Comparison of ENCODE assay signal across 8 cellular contexts in the genomic region with DNA sequence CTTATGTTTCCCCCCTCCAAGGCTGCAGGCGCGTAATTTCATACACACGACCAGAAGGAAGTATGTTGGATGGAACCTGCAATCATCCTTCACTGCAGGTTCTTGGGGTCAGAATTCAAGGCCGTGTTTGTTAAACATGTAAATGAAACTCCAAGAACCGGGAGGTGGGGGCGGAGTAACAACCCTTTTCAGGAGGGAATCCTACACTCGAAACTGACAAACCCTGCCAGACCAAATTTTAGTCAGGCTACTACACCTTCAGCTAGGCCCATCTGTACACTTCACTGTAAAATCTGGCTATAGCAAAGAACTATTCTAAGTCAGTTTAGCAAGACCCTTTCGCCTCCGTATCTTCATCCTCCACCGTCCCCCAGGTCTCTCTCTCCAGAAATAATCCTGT. TPM values are rescaled to one million over a fixed set of nuclear protein-coding genes. Genes with fewer than 3 reads are reported as not detected.
DNase-seq lines count a peak whose midpoint lies in the region; ATAC-seq and TF ChIP-seq lines count a peak whose summit lies in the region.

No MANE protein-coding gene starts in this region.

- H3K4me1 ChIP-seq in OCI-LY1 (ENCODE audit: insufficient read depth, low read length, severe bottlenecking) (peaks cover 16% of the 10 kb centered on the region), esophagus squamous epithelium (peaks cover 9 to 18% (median 11%) of the 10 kb centered on the region in 3 donors), prostate gland (replicated peaks) (peaks cover 6% of the 10 kb centered on the region)

- H2AFZ ChIP-seq in OCI-LY1 (ENCODE audit: low read length), result no peak overlapping the region

- intact Hi-C loops in esophagus squamous epithelium (cut with DNase I) (no loop called here), prostate gland (cut with DNase I) (no loop called here)

- peaks cover 41% of the 10 kb centered on the region for H3K36me3 ChIP-seq in OCI-LY1 (ENCODE audit: insufficient read depth, low read length)
- H3K36me3 ChIP-seq in esophagus squamous epithelium, result peaks cover 0 to 14% (median 0%) of the 10 kb centered on the region in 3 donors
- no peaks in the 10 kb centered on the region for H3K36me3 ChIP-seq in prostate gland

- H3K9me2 ChIP-seq in OCI-LY1 (ENCODE audit: low read depth, low read length), result no peaks in the 10 kb centered on the region

- TF ChIP-seq CTCF in OCI-LY1 (IDR thresholded peaks at IDR 0.05; ENCODE audit: low read length) (no peak), esophagus squamous epithelium (IDR thresholded peaks at IDR 0.05) (no peak), prostate gland (IDR thresholded peaks at IDR 0.05) (no peak)

- H3K9me3 ChIP-seq in OCI-LY1 (ENCODE audit: low read length), result peaks cover 8% of the 10 kb centered on the region; the same call in 1 of the 2 replicates
- H3K9me3 ChIP-seq in esophagus squamous epithelium, result no peaks in the 10 kb centered on the region
- H3K9me3 ChIP-seq in prostate gland, result no peaks in the 10 kb centered on the region

- peak overlapping the region; percentile 90 for H3K4me2 ChIP-seq in OCI-LY1 (ENCODE audit: low read length)

- H3K4me3 ChIP-seq in OCI-LY1 (ENCODE audit: low read depth, low read length, poor library complexity, severe bottlenecking) (peak overlapping the region; percentile 71), esophagus squamous epithelium (peak overlapping the region in 3 of 4 donors; percentile 85 to 99 (median 94)), prostate gland (peak overlapping the region; percentile 71 to 82)

- H3K27me3 ChIP-seq in OCI-LY1 (ENCODE audit: insufficient read depth, low read length) (no peaks in the 10 kb centered on the region), esophagus squamous epithelium (no peaks in the 10 kb centered on the region), prostate gland (replicated peaks; ENCODE audit: insufficient read depth) (no peaks in the 10 kb centered on the region)

- DNase-seq in G401 (ENCODE audit: low spot score), result peak; percentile 27
- DNase-seq in esophagus squamous epithelium (lab: John Stamatoyannopoulos, UW), result no peak
- DNase-seq in prostate gland (ENCODE audit: low spot score), result no peak
- no peak for DNase-seq in iPS-NIHi11 (ENCODE audit: low spot score)
- DNase-seq in NCI-H1436 (lab: John Stamatoyannopoulos, UW), result no peak
- DNase-seq in NOMO-1 treated with dmso at 0.1 percent for 144 hours (lab: John Stamatoyannopoulos, UW; ENCODE audit: unreplicated experiment), result no peak

- H4K20me1 ChIP-seq in OCI-LY1 (ENCODE audit: insufficient read depth, low read length), result no peaks in the 10 kb centered on the region

- no peak overlapping the region for H3K27ac ChIP-seq in OCI-LY1 (ENCODE audit: low read depth, low read length, poor library complexity, severe bottlenecking)
- H3K27ac ChIP-seq in esophagus squamous epithelium, result peak overlapping the region in 2 of 4 donors; percentile 88 to 95
- no peak overlapping the region for H3K27ac ChIP-seq in prostate gland

- no peak for ATAC-seq in GM21423 (IDR thresholded peaks at IDR 0.05; ENCODE audit: unreplicated experiment)

- peaks cover 16% of the 10 kb centered on the region for H3K79me2 ChIP-seq in OCI-LY1 (ENCODE audit: insufficient read depth, low read length)

- WGBS in esophagus squamous epithelium, 2 donors, result 41 to 51% methylated on average over 10 of the region's 10 CpGs
- 38% methylated on average over 10 of the region's 10 CpGs for WGBS in prostate gland

- in situ Hi-C loops in G401 (cut with HindIII; ENCODE audit: low sequenced_read_pairs), result no loop called here

- H3K9ac ChIP-seq in OCI-LY1 (ENCODE audit: low read length), result peak overlapping the region; percentile 84; the same call in 1 of the 2 replicates

- TF ChIP-seq POLR2A in esophagus squamous epithelium (IDR thresholded peaks at IDR 0.05) (no peak), prostate gland (IDR thresholded peaks at IDR 0.05) (no peak)

- no peaks in the 10 kb centered on the region for H3F3A ChIP-seq in OCI-LY1 (ENCODE audit: insufficient read depth, low read length)

RNA-seq across cellular contexts. Expression of gene ZNF607, which starts 1.2 kb away (rescaled TPM):
- total RNA-seq in G401 (2014; rRNA removed; shearing (Covaris generic)), result 7.3 and 15.9 TPM in 2 replicates
- total RNA-seq in esophagus squamous epithelium (1 to 10 TPM; 1.5 to 5.7 (median 3.3) TPM), prostate gland (1 to 10 TPM; 5.6 to 6.5 TPM)
